Comparison of ENCODE assay signal across 24 cellular contexts in the genomic region with DNA sequence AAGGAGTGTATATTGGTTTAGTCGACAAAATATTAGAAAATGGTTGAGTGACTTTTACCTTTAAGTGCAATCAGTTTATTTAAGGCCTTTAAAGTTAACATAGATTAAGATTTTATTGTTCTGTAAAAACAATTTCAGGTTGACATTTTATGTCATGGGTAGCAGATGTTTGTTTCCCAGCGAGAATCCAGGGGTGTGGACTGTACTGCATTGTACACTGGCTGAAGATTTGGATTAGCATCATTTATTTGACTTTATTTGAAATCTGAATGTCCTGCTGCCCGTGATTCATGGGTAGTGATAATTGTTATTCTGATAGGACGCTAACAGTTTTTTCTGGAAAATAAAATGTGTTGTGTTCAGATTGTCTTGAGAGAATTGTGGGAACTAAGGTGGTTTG. TPM values are rescaled to one million over a fixed set of nuclear protein-coding genes. Genes with fewer than 3 reads are reported as not detected.
DNase-seq lines count a peak whose midpoint lies in the region; ATAC-seq, FAIRE-seq and TF ChIP-seq lines count a peak whose summit lies in the region.
"Had no signal": no experiment of that assay in that cellular context is flagged by ENCODE, and none has a peak within 500 bp of the region (broad histone marks: within the 10 kb centered on the region; RNA-seq: fewer than 3 reads in every experiment).

No MANE protein-coding gene starts in this region.

- H3K4me1 Mint-ChIP-seq in activated naive CD4-positive, alpha-beta T cell treated with anti-CD3 and anti-CD28 coated beads, Interleukin-2, amount 50 U/mL, for 24 hours = peaks cover 71% of the 10 kb centered on the region
- H3K4me1 Mint-ChIP-seq in endodermal cell (peaks cover 63% of the 10 kb centered on the region), MCF 10A (ENCODE audit: insufficient read depth, unreplicated experiment) (no peaks in the 10 kb centered on the region)

- CTCF ChIA-PET in MCF 10A (lab: Yijun Ruan, JAX) = interaction anchor here (1.0 to 1.5 kb wide), 2 partner anchors 39 to 85 kb away, joined by 3 to 4 read pairs; partner anchors contain the start of gene RBM33

- DNase-seq in activated naive CD4-positive, alpha-beta T cell treated with anti-CD3 and anti-CD28 coated beads, Interleukin-2, amount 50 U/mL, for 16 hours = no peak
- DNase-seq in endodermal cell (no peak), pancreas (no peak), NCI-H446 treated with DMSO at 0.1 percent for 48 hours (lab: John Stamatoyannopoulos, UW) (no peak), NCI-H526 (lab: John Stamatoyannopoulos, UW) (no peak), MCF 10A (ENCODE audit: unreplicated experiment) (no peak)
- DNase-seq: 8988T, AML-193, C1 segment of cervical spinal cord, COR-L47, DMS79 treated with DMSO at 0.1 percent for 48 hours, GM23248, IMR-90, NCI-H1105, NCI-H146, NCI-H2029, NCI-H226, NCI-H524, NCI-H82, Peyer's patch had no signal

- peak in 3 of 4 donors; percentile 53 to 74 (median 58) for ATAC-seq in pancreas

- H3K4me1 ChIP-seq in HUES6 (ENCODE audit: control insufficient read depth, insufficient read depth, low read length) (peaks cover 14% of the 10 kb centered on the region), endodermal cell (ENCODE audit: control insufficient read depth, insufficient read depth, low read length) (peaks cover 22% of the 10 kb centered on the region), pancreas (peaks cover 9 to 14% (median 12%) of the 10 kb centered on the region in 3 donors)
- H3K4me1 ChIP-seq: Peyer's patch had no signal

- intact Hi-C loops in pancreas (cut with DNase I) (no loop called here), MCF 10A (cut with micrococcal nuclease) (no loop called here)

- H3K27me3 Mint-ChIP-seq in activated naive CD4-positive, alpha-beta T cell treated with anti-CD3 and anti-CD28 coated beads, Interleukin-2, amount 50 U/mL, for 24 hours = no peaks in the 10 kb centered on the region
- H3K27me3 Mint-ChIP-seq in endodermal cell (ENCODE audit: insufficient read depth) (no peaks in the 10 kb centered on the region), MCF 10A (ENCODE audit: insufficient read depth, unreplicated experiment) (no peaks in the 10 kb centered on the region)

- peaks cover 44% of the 10 kb centered on the region for H3K36me3 Mint-ChIP-seq in activated naive CD4-positive, alpha-beta T cell treated with anti-CD3 and anti-CD28 coated beads, Interleukin-2, amount 50 U/mL, for 24 hours
- H3K36me3 Mint-ChIP-seq in endodermal cell (ENCODE audit: low read depth) (peaks cover 50% of the 10 kb centered on the region), MCF 10A (ENCODE audit: insufficient read depth, unreplicated experiment) (peaks cover 51% of the 10 kb centered on the region)

- POLR2A ChIA-PET in MCF 10A (lab: Yijun Ruan, JAX) = interaction anchor here (1.1 kb wide), 1 partner anchor 13 kb away, joined by 4 read pairs; no protein-coding TSS in a partner anchor

- no peak for FAIRE-seq in pancreas (lab: Jason Lieb, UNC)

- no TSS peak for BruUV-seq in MCF 10A (replicated peaks; lab: Mats Ljungman, UMichigan)

- H3K27ac ChIP-seq in HUES6 (ENCODE audit: low read depth, low read length) = peak overlapping the region; percentile 38; the same call in 1 of the 2 replicates
- peak overlapping the region; percentile 1 for H3K27ac ChIP-seq in endodermal cell (ENCODE audit: low read depth, low read length)
- no peak overlapping the region for H3K27ac ChIP-seq in pancreas
- H3K27ac ChIP-seq: GM23248, KMS-11, Peyer's patch had no signal

- TF ChIP-seq CTCF in endodermal cell (conservative IDR thresholded peaks at IDR 0.05) (no peak), pancreas (IDR thresholded peaks at IDR 0.05) (no peak), MCF 10A (IDR thresholded peaks at IDR 0.05; ENCODE audit: unreplicated experiment) (no peak)

- H3K36me3 ChIP-seq in HUES6 (ENCODE audit: control insufficient read depth, insufficient read depth, low read length) (peaks cover 43% of the 10 kb centered on the region), endodermal cell (ENCODE audit: control insufficient read depth, insufficient read depth, low read length) (peaks cover 44% of the 10 kb centered on the region), pancreas (peaks cover 0 to 5% (median 0%) of the 10 kb centered on the region in 3 donors)

- H3K9ac ChIP-seq in HUES6 (ENCODE audit: low read length) (no peak overlapping the region), endodermal cell (ENCODE audit: extremely low read depth, low read length, poor library complexity, severe bottlenecking) (no peak overlapping the region)
- H3K9ac ChIP-seq: GM23248, KMS-11 had no signal

- no peaks in the 10 kb centered on the region for H3K27me3 ChIP-seq in HUES6 (ENCODE audit: control insufficient read depth, insufficient read depth, low read length)
- H3K27me3 ChIP-seq in endodermal cell (ENCODE audit: control insufficient read depth, insufficient read depth, low read length, poor library complexity, severe bottlenecking) = no peaks in the 10 kb centered on the region
- H3K27me3 ChIP-seq in pancreas = no peaks in the 10 kb centered on the region
- H3K27me3 ChIP-seq: Peyer's patch had no signal

- H3K4me3 ChIP-seq in HUES6 (ENCODE audit: low read depth, low read length) (no peak overlapping the region), endodermal cell (ENCODE audit: low read length) (no peak overlapping the region), pancreas (no peak overlapping the region)
- H3K4me3 ChIP-seq: GM23248, HAP-1, Peyer's patch had no signal

- peak overlapping the region; percentile 41 for H3K27ac Mint-ChIP-seq in activated naive CD4-positive, alpha-beta T cell treated with anti-CD3 and anti-CD28 coated beads, Interleukin-2, amount 50 U/mL, for 24 hours
- H3K27ac Mint-ChIP-seq in endodermal cell (peak overlapping the region; percentile 68), MCF 10A (ENCODE audit: low read depth, unreplicated experiment) (no peak overlapping the region)

- H3K9me3 ChIP-seq in HUES6 (ENCODE audit: control insufficient read depth, insufficient read depth, low read depth, low read length) (no peaks in the 10 kb centered on the region), endodermal cell (ENCODE audit: control insufficient read depth, low read length) (peaks cover 6% of the 10 kb centered on the region), pancreas (no peaks in the 10 kb centered on the region)
- H3K9me3 ChIP-seq: Peyer's patch had no signal

- peaks cover 3% of the 10 kb centered on the region for H3K9me3 Mint-ChIP-seq in activated naive CD4-positive, alpha-beta T cell treated with anti-CD3 and anti-CD28 coated beads, Interleukin-2, amount 50 U/mL, for 24 hours
- peaks cover 16% of the 10 kb centered on the region for H3K9me3 Mint-ChIP-seq in endodermal cell
- no peaks in the 10 kb centered on the region for H3K9me3 Mint-ChIP-seq in MCF 10A (ENCODE audit: unreplicated experiment)

- WGBS in endodermal cell (ENCODE audit: insufficient coverage in 1 of 2, insufficient read length in 1 of 2), 2 experiments = 91 to 95% methylated on average over 3 to 4 of the region's 4 CpGs
- 36 to 40% methylated on average over 4 of the region's 4 CpGs for WGBS in pancreas, 2 donors

- no peak overlapping the region for H3K4me3 Mint-ChIP-seq in activated naive CD4-positive, alpha-beta T cell treated with anti-CD3 and anti-CD28 coated beads, Interleukin-2, amount 50 U/mL, for 24 hours
- H3K4me3 Mint-ChIP-seq in endodermal cell (no peak overlapping the region), MCF 10A (ENCODE audit: unreplicated experiment) (no peak overlapping the region)

RNA-seq across cellular contexts. Expression of gene RBM33, which starts 39.3 kb away (rescaled TPM):
- 10 to 100 TPM; 86.8 to 87.1 TPM for total RNA-seq in endodermal cell
- polyA plus RNA-seq in endodermal cell (2013, experiment 1 of 2) = 45.7 TPM
- polyA plus RNA-seq in endodermal cell (2013, experiment 2 of 2) = 47.6 TPM
- 10 to 100 TPM; 31.3 to 40.1 (median 33.7) TPM for total RNA-seq in pancreas
- 10 to 100 TPM; 14.6 to 32.4 TPM for polyA plus RNA-seq in pancreas
- 80.5 and 81.9 TPM in 2 replicates for total RNA-seq in MCF 10A (2022)

Comparison
In these comparisons a context has a peak if more than half of its experiments do, and no peak if none do; other contexts are left out.
1. H3K27ac ChIP-seq: peak in HUES6 (single experiment) and endodermal cell (single experiment); none in pancreas (0 of 4).